ENCODE assay signal across 22 cellular contexts in genomic region chr6:107626645-107627044, GRCh38.
"Had no signal": no experiment of that assay in that cellular context is flagged by ENCODE, and none has a peak within 500 bp of the region (broad histone marks: within the 10 kb centered on the region; RNA-seq: fewer than 3 reads in every experiment).

No MANE protein-coding gene starts in this region.

- ATAC-seq: effector memory CD8-positive, alpha-beta T cell; left ventricle myocardium superior; lower lobe of right lung; naive thymus-derived CD8-positive, alpha-beta T cell; pancreas; right lobe of liver; stimulated activated naive B cell treated with anti-CD40 and anti-IgM and Interleukin-4, amounts not matched to agents 10 μg/mL and 1 μg/mL and 100 μg/mL, for 72 hours; upper lobe of right lung had no signal

- H3K9me3 Mint-ChIP-seq: effector memory CD8-positive, alpha-beta T cell; immature natural killer cell; stimulated activated naive B cell treated with anti-CD40 and anti-IgM and Interleukin-4, amounts not matched to agents 10 μg/mL and 1 μg/mL and 100 μg/mL, for 72 hours; stimulated activated naive CD8-positive, alpha-beta T cell treated with anti-CD3 and anti-CD28 coated beads, Interleukin-15, Interleukin-2, amounts not matched to agents 100 ng/mL and 50 ng/mL, for 24 hours had no signal

- H3K27me3 ChIP-seq: pancreas, right lobe of liver, suprapubic skin, transverse colon, upper lobe of right lung, uterus had no signal

- H3K4me3 Mint-ChIP-seq: effector memory CD8-positive, alpha-beta T cell; immature natural killer cell; naive thymus-derived CD8-positive, alpha-beta T cell; stimulated activated naive B cell treated with anti-CD40 and anti-IgM and Interleukin-4, amounts not matched to agents 10 μg/mL and 1 μg/mL and 100 μg/mL, for 72 hours; stimulated activated naive CD8-positive, alpha-beta T cell treated with anti-CD3 and anti-CD28 coated beads, Interleukin-15, Interleukin-2, amounts not matched to agents 100 ng/mL and 50 ng/mL, for 24 hours had no signal

- H3K4me1 ChIP-seq: esophagus squamous epithelium, lower lobe of right lung, pancreas, right lobe of liver, suprapubic skin, uterus had no signal

- H3K36me3 Mint-ChIP-seq: immature natural killer cell; stimulated activated naive B cell treated with anti-CD40 and anti-IgM and Interleukin-4, amounts not matched to agents 10 μg/mL and 1 μg/mL and 100 μg/mL, for 72 hours had no signal

- H3K27ac ChIP-seq: esophagus squamous epithelium, lower lobe of right lung, neutrophil, pancreas, right lobe of liver, suprapubic skin, transverse colon, upper lobe of right lung, uterus had no signal

- H3K9me3 ChIP-seq: esophagus squamous epithelium, lower lobe of right lung, neutrophil, pancreas, right lobe of liver, suprapubic skin, transverse colon, upper lobe of right lung, uterus had no signal

- DNase-seq: cortex of kidney; effector memory CD8-positive, alpha-beta T cell; erythroblast; esophagus squamous epithelium; foreskin melanocyte; hypothalamus; immature natural killer cell; left ventricle myocardium superior; lower lobe of right lung; naive thymus-derived CD8-positive, alpha-beta T cell; pancreas; right lobe of liver; small intestine; stimulated activated CD4-positive, alpha-beta T cell treated with anti-CD3 and anti-CD28 coated beads, Interleukin-15, amount 100 ng/mL, for 24 hours; stimulated activated CD4-positive, alpha-beta T cell treated with anti-CD3 and anti-CD28 coated beads, Interleukin-2, amount 100 ng/mL, for 48 hours; stimulated activated naive B cell treated with anti-CD40 and anti-IgM and Interleukin-4, amounts not matched to agents 10 μg/mL and 1 μg/mL and 100 μg/mL, for 72 hours; transverse colon; upper lobe of right lung; uterus had no signal

- H3K27ac Mint-ChIP-seq: effector memory CD8-positive, alpha-beta T cell; immature natural killer cell; stimulated activated naive B cell treated with anti-CD40 and anti-IgM and Interleukin-4, amounts not matched to agents 10 μg/mL and 1 μg/mL and 100 μg/mL, for 72 hours; stimulated activated naive CD8-positive, alpha-beta T cell treated with anti-CD3 and anti-CD28 coated beads, Interleukin-15, Interleukin-2, amounts not matched to agents 100 ng/mL and 50 ng/mL, for 24 hours had no signal

- H3K4me3 ChIP-seq: esophagus squamous epithelium, lower lobe of right lung, pancreas, right lobe of liver, suprapubic skin, transverse colon, upper lobe of right lung, uterus had no signal

- H3K36me3 ChIP-seq: esophagus squamous epithelium, lower lobe of right lung, neutrophil, pancreas, right lobe of liver, suprapubic skin, transverse colon, upper lobe of right lung, uterus had no signal
